In genomic region chr15:45197512-45197911, GRCh38 we compare ENCODE assay signal across 9 cellular contexts. TPM values are rescaled to one million over a fixed set of nuclear protein-coding genes. Genes with fewer than 3 reads are reported as not detected.
DNase-seq lines count a peak whose midpoint lies in the region; ATAC-seq and TF ChIP-seq lines count a peak whose summit lies in the region.
"Had no signal": no experiment of that assay in that cellular context is flagged by ENCODE, and none has a peak within 500 bp of the region (broad histone marks: within the 10 kb centered on the region; RNA-seq: fewer than 3 reads in every experiment).

No MANE protein-coding gene starts in this region.

- H3K9me3 Mint-ChIP-seq in activated T-cell treated with anti-CD3 and anti-CD28 coated beads, Interleukin-2, amount 50 U/mL, for 24 hours: no peaks in the 10 kb centered on the region
- no peaks in the 10 kb centered on the region for H3K9me3 Mint-ChIP-seq in chondrocyte (ENCODE audit: low read depth)
- H3K9me3 Mint-ChIP-seq in osteocyte (ENCODE audit: unreplicated experiment): no peaks in the 10 kb centered on the region
- H3K9me3 Mint-ChIP-seq in activated CD4-positive, alpha-beta T cell treated with anti-CD3 and anti-CD28 coated beads, Interleukin-2, amount 10 ng/mL, durations not matched to agents 7 days and 5 days: no peaks in the 10 kb centered on the region

- H3K4me1 Mint-ChIP-seq in activated T-cell treated with anti-CD3 and anti-CD28 coated beads, Interleukin-2, amount 50 U/mL, for 24 hours (ENCODE audit: low read depth): peaks cover 16% of the 10 kb centered on the region
- H3K4me1 Mint-ChIP-seq in chondrocyte (ENCODE audit: low read depth): peaks cover 9% of the 10 kb centered on the region
- H3K4me1 Mint-ChIP-seq in osteocyte (ENCODE audit: unreplicated experiment): peaks cover 4% of the 10 kb centered on the region
- H3K4me1 Mint-ChIP-seq in activated CD4-positive, alpha-beta T cell treated with anti-CD3 and anti-CD28 coated beads, Interleukin-2, amount 10 ng/mL, durations not matched to agents 7 days and 5 days: peaks cover 20% of the 10 kb centered on the region

- H3K27ac Mint-ChIP-seq in activated T-cell treated with anti-CD3 and anti-CD28 coated beads, Interleukin-2, amount 50 U/mL, for 24 hours: peak overlapping the region; percentile 20
- H3K27ac Mint-ChIP-seq in chondrocyte (ENCODE audit: unreplicated experiment) (peak overlapping the region; percentile 60), osteocyte (ENCODE audit: unreplicated experiment) (peak overlapping the region; percentile 57)
- H3K27ac Mint-ChIP-seq in activated CD4-positive, alpha-beta T cell treated with anti-CD3 and anti-CD28 coated beads, Interleukin-2, amount 10 ng/mL, durations not matched to agents 7 days and 5 days: no peak overlapping the region

- CTCF ChIA-PET in activated CD4-positive, alpha-beta T cell treated with anti-CD3 and anti-CD28 coated beads, Interleukin-2, amount 10 ng/mL, durations not matched to agents 7 days and 5 days (lab: Charles Lee): interaction anchor here (0.6 to 1.5 kb wide), 15 partner anchors 7 to 233 kb away, joined by 3 to 13 read pairs (median 4); no protein-coding TSS in a partner anchor

- no peak for ATAC-seq in GM21786 (IDR thresholded peaks at IDR 0.05; ENCODE audit: unreplicated experiment)

- H3K36me3 Mint-ChIP-seq in activated T-cell treated with anti-CD3 and anti-CD28 coated beads, Interleukin-2, amount 50 U/mL, for 24 hours (ENCODE audit: low read depth): peaks cover 4% of the 10 kb centered on the region
- H3K36me3 Mint-ChIP-seq in chondrocyte (ENCODE audit: low read depth): no peaks in the 10 kb centered on the region
- no peaks in the 10 kb centered on the region for H3K36me3 Mint-ChIP-seq in osteocyte (ENCODE audit: unreplicated experiment)
- H3K36me3 Mint-ChIP-seq in activated CD4-positive, alpha-beta T cell treated with anti-CD3 and anti-CD28 coated beads, Interleukin-2, amount 10 ng/mL, durations not matched to agents 7 days and 5 days (ENCODE audit: low read depth): no peaks in the 10 kb centered on the region

- no peak for TF ChIP-seq CTCF in chondrocyte (IDR thresholded peaks at IDR 0.05)
- no peak for TF ChIP-seq CTCF in osteocyte (IDR thresholded peaks at IDR 0.05)

- no peaks in the 10 kb centered on the region for H3K27me3 Mint-ChIP-seq in activated T-cell treated with anti-CD3 and anti-CD28 coated beads, Interleukin-2, amount 50 U/mL, for 24 hours
- no peaks in the 10 kb centered on the region for H3K27me3 Mint-ChIP-seq in chondrocyte (ENCODE audit: low read depth)
- H3K27me3 Mint-ChIP-seq in osteocyte (ENCODE audit: unreplicated experiment): no peaks in the 10 kb centered on the region
- H3K27me3 Mint-ChIP-seq in activated CD4-positive, alpha-beta T cell treated with anti-CD3 and anti-CD28 coated beads, Interleukin-2, amount 10 ng/mL, durations not matched to agents 7 days and 5 days: peaks cover 2% of the 10 kb centered on the region

- no peak overlapping the region for H3K4me3 Mint-ChIP-seq in activated T-cell treated with anti-CD3 and anti-CD28 coated beads, Interleukin-2, amount 50 U/mL, for 24 hours
- H3K4me3 Mint-ChIP-seq in chondrocyte (ENCODE audit: unreplicated experiment) (no peak overlapping the region), osteocyte (ENCODE audit: unreplicated experiment) (no peak overlapping the region)
- no peak overlapping the region for H3K4me3 Mint-ChIP-seq in activated CD4-positive, alpha-beta T cell treated with anti-CD3 and anti-CD28 coated beads, Interleukin-2, amount 10 ng/mL, durations not matched to agents 7 days and 5 days

- POLR2A ChIA-PET in activated CD4-positive, alpha-beta T cell treated with anti-CD3 and anti-CD28 coated beads, Interleukin-2, amount 10 ng/mL, durations not matched to agents 7 days and 5 days (lab: Charles Lee): interaction anchor here (0.6 kb wide), 1 partner anchor 11 kb away, joined by 3 read pairs; no protein-coding TSS in a partner anchor

- no peak for DNase-seq in activated T-cell treated with anti-CD3 and anti-CD28 coated beads, Interleukin-2, amount 50 U/mL, for 24 hours
- DNase-seq in activated T-cell treated with anti-CD3 and anti-CD28 coated beads for 4 hours: no peak
- peak; percentile 23 to 45 for DNase-seq in NCI-H526 (lab: John Stamatoyannopoulos, UW)
- DNase-seq in chondrocyte (ENCODE audit: low spot score): no peak
- no peak for DNase-seq in osteocyte (ENCODE audit: extremely low spot score, unreplicated experiment)
- no peak for DNase-seq in DMS 273 (lab: John Stamatoyannopoulos, UW; ENCODE audit: unreplicated experiment)
- DNase-seq in activated CD4-positive, alpha-beta T cell treated with anti-CD3 and anti-CD28 coated beads, Interleukin-2, amount 10 ng/mL, durations not matched to agents 7 days and 5 days: no peak
- DNase-seq: foreskin fibroblast had no signal

RNA-seq across cellular contexts. Expression of gene SHF, which starts 9.7 kb away (rescaled TPM):
- total RNA-seq in chondrocyte: 4.9 to 7.0 TPM (median 5.1 TPM) in 3 replicates
- total RNA-seq in osteocyte: 15.7 and 15.8 TPM in 2 replicates
- total RNA-seq in activated CD4-positive, alpha-beta T cell treated with anti-CD3 and anti-CD28 coated beads, Interleukin-2, amount 10 ng/mL, durations not matched to agents 7 days and 5 days: under 1 TPM; 0.79 to 0.92 TPM

RNA-seq across cellular contexts. Expression of gene SLC28A2, which starts 54.5 kb away (rescaled TPM):
- total RNA-seq in chondrocyte (not detected in 3 replicates), osteocyte (not detected in 2 replicates)
- not detected for total RNA-seq in activated CD4-positive, alpha-beta T cell treated with anti-CD3 and anti-CD28 coated beads, Interleukin-2, amount 10 ng/mL, durations not matched to agents 7 days and 5 days

Comparison
In these comparisons a context has a peak if more than half of its experiments do, and no peak if none do; other contexts are left out.
1. DNase-seq: peak in NCI-H526 (2 of 2); none in activated T-cell treated with anti-CD3 and anti-CD28 coated beads, Interleukin-2, amount 50 U/mL, for 24 hours (single experiment), activated T-cell treated with anti-CD3 and anti-CD28 coated beads for 4 hours (single experiment), chondrocyte (single experiment), osteocyte (single experiment), DMS 273 (single experiment) and activated CD4-positive, alpha-beta T cell treated with anti-CD3 and anti-CD28 coated beads, Interleukin-2, amount 10 ng/mL, durations not matched to agents 7 days and 5 days (single experiment).